8 cellular contexts compared by ENCODE assay signal in genomic region chr1:207259391-207259790, GRCh38.
A peak's percentile ranks its signal among the peaks of the same experiment; 100 is the strongest.
DNase-seq lines count a peak whose midpoint lies in the region; ATAC-seq and TF ChIP-seq lines count a peak whose summit lies in the region.

No MANE protein-coding gene starts in this region.

- TF ChIP-seq CTCF in GM06990 (IDR thresholded peaks at IDR 0.05; ENCODE audit: insufficient read depth, low read length, poor library complexity, severe bottlenecking) (peak; percentile 10), fibroblast of pulmonary artery (IDR thresholded peaks at IDR 0.05; ENCODE audit: low read length, missing control alignments) (peak; percentile 70), prostate gland (IDR thresholded peaks at IDR 0.05) (peak in 3 of 4 experiments; percentile 40 to 51 (median 50))

- TF ChIP-seq POLR2A in prostate gland (IDR thresholded peaks at IDR 0.05), result no peak

- H3K4me1 ChIP-seq in prostate gland (replicated peaks) (no peaks in the 10 kb centered on the region), aorta (ENCODE audit: control insufficient read depth in 1 of 2, insufficient read depth in 2 of 2, low read length in 2 of 2) (no peaks in the 10 kb centered on the region)

- DNase-seq in GM06990 (ENCODE audit: extremely low read depth, insufficient read length) (no peak), SK-MEL-5 (ENCODE audit: low read depth, low spot score) (peak; percentile 63), fibroblast of pulmonary artery (ENCODE audit: low read depth) (peak; percentile 64), prostate gland (ENCODE audit: low spot score) (no peak), aorta (no peak), NCI-H510A (lab: John Stamatoyannopoulos, UW) (no peak)
- DNase-seq in stimulated activated CD8-positive, alpha-beta memory T cell treated with anti-CD3 and anti-CD28 coated beads, Interleukin-4, amount 100 ng/mL, for 48 hours, result no peak

- in situ Hi-C loops in SK-MEL-5 (cut with HindIII; ENCODE audit: low pct_unique_long_range_greater_than_20kb, low sequenced_read_pairs), result no loop called here

- H3K36me3 ChIP-seq in GM06990 (ENCODE audit: control insufficient read depth, insufficient read depth, low read length) (no peaks in the 10 kb centered on the region), prostate gland (no peaks in the 10 kb centered on the region), aorta (ENCODE audit: control insufficient read depth in 1 of 2, insufficient read depth in 2 of 2, low read length in 1 of 2) (no peaks in the 10 kb centered on the region)

- intact Hi-C loops in prostate gland (cut with DNase I), result no loop called here
- intact Hi-C loops in aorta (cut with DNase I), result loop anchor here in 1 of 2 donors (10.0 kb wide), 1 partner anchor 145 kb away; no protein-coding TSS in a partner anchor

- no peak overlapping the region for H3K4me3 ChIP-seq in GM06990 (replicated peaks; ENCODE audit: low read depth, low read length)
- no peak overlapping the region for H3K4me3 ChIP-seq in fibroblast of pulmonary artery (replicated peaks; ENCODE audit: low read depth, low read length)
- H3K4me3 ChIP-seq in prostate gland, result no peak overlapping the region
- no peak overlapping the region for H3K4me3 ChIP-seq in aorta (ENCODE audit: low read length in 2 of 2)

- no peaks in the 10 kb centered on the region for H3K9me3 ChIP-seq in prostate gland
- H3K9me3 ChIP-seq in aorta (ENCODE audit: control insufficient read depth, low read length), result peaks cover 5% of the 10 kb centered on the region

- ATAC-seq in aorta (ENCODE audit: low FRiP score) (no peak), GM19035 (IDR thresholded peaks at IDR 0.05; ENCODE audit: unreplicated experiment) (no peak)

- no peaks in the 10 kb centered on the region for H3K27me3 ChIP-seq in GM06990 (replicated peaks; ENCODE audit: control insufficient read depth, insufficient read depth, low read length)
- no peaks in the 10 kb centered on the region for H3K27me3 ChIP-seq in prostate gland (replicated peaks; ENCODE audit: insufficient read depth)
- H3K27me3 ChIP-seq in aorta (ENCODE audit: control insufficient read depth in 1 of 2, insufficient read depth in 2 of 2, low read length in 1 of 2), result no peaks in the 10 kb centered on the region

- H3K27ac ChIP-seq in prostate gland (no peak overlapping the region), aorta (ENCODE audit: low read depth in 1 of 2, low read length in 2 of 2) (no peak overlapping the region)

Comparison
In these comparisons a context has a peak if more than half of its experiments do, and no peak if none do; other contexts are left out.
1. DNase-seq: peak in SK-MEL-5 (single experiment) and fibroblast of pulmonary artery (single experiment); none in GM06990 (single experiment), prostate gland (single experiment), aorta (0 of 2), stimulated activated CD8-positive, alpha-beta memory T cell treated with anti-CD3 and anti-CD28 coated beads, Interleukin-4, amount 100 ng/mL, for 48 hours (single experiment) and NCI-H510A (single experiment).
2. CTCF ChIP-seq: peak in every context shown above with its lines; median percentile 70 in fibroblast of pulmonary artery; 50 in prostate gland; 10 in GM06990.